In genomic region chr10:47361293-47361692, GRCh38 we compare ENCODE assay signal across 1 cellular context.
A peak's percentile ranks its signal among the peaks of the same experiment; 100 is the strongest.
TF ChIP-seq lines count a peak whose summit lies in the region.

No MANE protein-coding gene starts in this region.

TF ChIP-seq in HepG2, 621 proteins besides CTCF, POLR2A, EP300 and RAD21:
- TF ChIP-seq ZNF3 (CRISPR knock-in tag; IDR thresholded peaks at IDR 0.05) (no peak), PATZ1 (CRISPR knock-in tag; IDR thresholded peaks at IDR 0.05) (peak; percentile 20; the same call in 1 of the 2 replicates), STAG1 (CRISPR knock-in tag; IDR thresholded peaks at IDR 0.05) (peak; percentile 55)
- TF ChIP-seq, protein P1, sequence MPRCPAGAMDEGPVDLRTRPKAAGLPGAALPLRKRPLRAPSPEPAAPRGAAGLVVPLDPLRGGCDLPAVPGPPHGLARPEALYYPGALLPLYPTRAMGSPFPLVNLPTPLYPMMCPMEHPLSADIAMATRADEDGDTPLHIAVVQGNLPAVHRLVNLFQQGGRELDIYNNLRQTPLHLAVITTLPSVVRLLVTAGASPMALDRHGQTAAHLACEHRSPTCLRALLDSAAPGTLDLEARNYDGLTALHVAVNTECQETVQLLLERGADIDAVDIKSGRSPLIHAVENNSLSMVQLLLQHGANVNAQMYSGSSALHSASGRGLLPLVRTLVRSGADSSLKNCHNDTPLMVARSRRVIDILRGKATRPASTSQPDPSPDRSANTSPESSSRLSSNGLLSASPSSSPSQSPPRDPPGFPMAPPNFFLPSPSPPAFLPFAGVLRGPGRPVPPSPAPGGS (CRISPR knock-in tag; IDR thresholded peaks at IDR 0.05): 0 out of 2 replicates have a peak, but pooled peaks have one; percentile 29
